In the genomic region with DNA sequence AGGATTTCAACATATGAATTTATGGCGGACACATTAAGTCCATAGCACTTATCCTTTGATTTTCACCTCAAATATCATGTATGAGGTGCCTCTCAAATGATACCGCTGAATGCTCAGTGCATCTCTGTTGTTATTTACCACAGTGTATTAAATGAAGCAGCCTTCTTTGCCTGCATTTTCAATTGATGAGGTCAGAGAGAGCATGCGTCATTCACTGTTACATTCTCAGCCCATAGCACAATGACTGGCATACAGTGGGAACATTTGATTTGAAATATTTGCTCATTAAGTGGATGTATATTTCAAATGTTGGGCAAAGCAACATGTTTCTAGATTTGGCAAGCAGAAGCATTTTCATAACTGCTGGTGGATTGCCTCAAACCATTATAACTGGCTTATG, we compare ENCODE assay signal across 26 cellular contexts. TPM values are rescaled to one million over a fixed set of nuclear protein-coding genes. Genes with fewer than 3 reads are reported as not detected.
"Had no signal": no experiment of that assay in that cellular context is flagged by ENCODE, and none has a peak within 500 bp of the region (broad histone marks: within the 10 kb centered on the region; RNA-seq: fewer than 3 reads in every experiment).

No MANE protein-coding gene starts in this region.

- DNase-seq: activated CD4-positive, alpha-beta T cell treated with anti-CD3 and anti-CD28 coated beads for 1 hour; activated CD4-positive, alpha-beta T cell treated with anti-CD3 and anti-CD28 coated beads, Interleukin-2, amount 10 ng/mL, durations not matched to agents 24 days and 14 days; activated CD4-positive, alpha-beta T cell treated with anti-CD3 and anti-CD28 coated beads, Interleukin-2, amount 50 U/mL, for 48 hours; activated CD8-positive, alpha-beta memory T cell treated with anti-CD3 and anti-CD28 coated beads, Interleukin-2, amount 10 ng/mL, durations not matched to agents 7 days and 5 days; activated effector memory CD4-positive, alpha-beta T cell treated with Interleukin-2 at 50 U/mL for 16 hours; activated naive CD4-positive, alpha-beta T cell; activated T-cell treated with anti-CD3 and anti-CD28 coated beads, Interleukin-2, amount 50 U/mL, for 24 hours; amniotic stem cell; cerebellar nuclear complex; MG63; MV-4-11; NCI-H1092 treated with DMSO at 0.1 percent for 48 hours; NCI-H1417 treated with DMSO at 0.1 percent for 48 hours; NCI-H1694 treated with DMSO at 0.1 percent for 48 hours; NCI-H2029 treated with DMSO at 0.1 percent for 48 hours; NCI-H345; NCI-H510A treated with DMSO at 0.1 percent for 48 hours; NCI-H69; NK-92 treated with Interleukin-12 subunit alpha and Interleukin-12 subunit beta, amount 100 ng/mL, for 24 hours; Peyer's patch; SHP77; SW 1271 had no signal

- ATAC-seq: activated CD8-positive, alpha-beta memory T cell treated with anti-CD3 and anti-CD28 coated beads, Interleukin-2, amount 10 ng/mL, durations not matched to agents 7 days and 5 days; SK-N-SH treated with all-trans-retinoic acid at 6 μM for 48 hours; WTC11 had no signal

RNA-seq across cellular contexts. Expression of a gene that starts 45.7 kb away (rescaled TPM):
- total RNA-seq: activated CD8-positive, alpha-beta memory T cell treated with anti-CD3 and anti-CD28 coated beads, Interleukin-2, amount 10 ng/mL, durations not matched to agents 7 days and 5 days; activated T-helper 1 cell treated with anti-CD3 and anti-CD28 coated beads, Interleukin-12 subunit alpha, Interleukin-12 subunit beta, Interleukin-2, Interleukin-4 antibody, amounts not matched to agents 30 ng/mL and 10 ng/mL and 1 ng/mL, durations not matched to agents 14 hours and 24 hours and 36 hours; ascending aorta; WTC11 had no signal
